ENCODE assay signal across 18 cellular contexts in genomic region chrX:150774798-150775568, GRCh38.
"Had no signal": no experiment of that assay in that cellular context is flagged by ENCODE, and none has a peak within 500 bp of the region (broad histone marks: within the 10 kb centered on the region; RNA-seq: fewer than 3 reads in every experiment).

No MANE protein-coding gene starts in this region.

- H3K9me3 Mint-ChIP-seq: activated naive CD8-positive, alpha-beta T cell treated with anti-CD3 and anti-CD28 coated beads, Interleukin-2, amount 50 U/mL, for 24 hours had no signal

- H3K27me3 ChIP-seq: ascending aorta, esophagus muscularis mucosa, hepatocyte, suprapubic skin, upper lobe of left lung had no signal

- H3K79me2 ChIP-seq: hepatocyte had no signal

- ATAC-seq: activated CD4-positive, CD25-positive, alpha-beta regulatory T cell treated with anti-CD3 and anti-CD28 coated beads, Interleukin-2, amount 50 U/mL, for 24 hours; activated naive CD8-positive, alpha-beta T cell treated with anti-CD3 and anti-CD28 coated beads, Interleukin-2, amount 50 U/mL, for 24 hours; left lobe of liver; naive thymus-derived CD4-positive, alpha-beta T cell had no signal

- H3K27me3 Mint-ChIP-seq: activated naive CD8-positive, alpha-beta T cell treated with anti-CD3 and anti-CD28 coated beads, Interleukin-2, amount 50 U/mL, for 24 hours; naive thymus-derived CD4-positive, alpha-beta T cell had no signal

- H2AFZ ChIP-seq: hepatocyte had no signal

- H3K4me3 Mint-ChIP-seq: activated naive CD8-positive, alpha-beta T cell treated with anti-CD3 and anti-CD28 coated beads, Interleukin-2, amount 50 U/mL, for 24 hours; naive thymus-derived CD4-positive, alpha-beta T cell had no signal

- H3K9me3 ChIP-seq: ascending aorta, esophagus muscularis mucosa, suprapubic skin, upper lobe of left lung had no signal

- H3K27ac ChIP-seq: ascending aorta, esophagus muscularis mucosa, hepatocyte, skin epidermis, suprapubic skin, upper lobe of left lung had no signal

- H3K4me3 ChIP-seq: ascending aorta, esophagus muscularis mucosa, hepatocyte, skin epidermis, suprapubic skin, upper lobe of left lung had no signal

- H3K4me2 ChIP-seq: hepatocyte had no signal

- H3K4me1 ChIP-seq: ascending aorta had no signal

- DNase-seq: activated CD4-positive, alpha-beta T cell treated with anti-CD3 and anti-CD28 coated beads, Interleukin-2, amount 50 U/mL, for 1 hour; activated CD8-positive, alpha-beta memory T cell treated with anti-CD3 and anti-CD28 coated beads for 24 hours; activated naive CD4-positive, alpha-beta T cell treated with Interleukin-2 at 50 U/mL for 16 hours; activated naive CD8-positive, alpha-beta T cell treated with anti-CD3 and anti-CD28 coated beads, Interleukin-2, amount 50 U/mL, for 24 hours; islet precursor cell; naive thymus-derived CD4-positive, alpha-beta T cell; stimulated activated CD4-positive, alpha-beta T cell treated with anti-CD3 and anti-CD28 coated beads, Interleukin-15, amount 100 ng/mL, for 24 hours; stimulated activated CD4-positive, alpha-beta T cell treated with anti-CD3 and anti-CD28 coated beads, Interleukin-4, amount 100 ng/mL, for 1 hour; stimulated activated naive CD4-positive, alpha-beta T cell treated with Interleukin-2 at 50 U/mL for 16 hours; T-helper 9 cell; upper lobe of left lung had no signal

- H3K27ac Mint-ChIP-seq: activated naive CD8-positive, alpha-beta T cell treated with anti-CD3 and anti-CD28 coated beads, Interleukin-2, amount 50 U/mL, for 24 hours; naive thymus-derived CD4-positive, alpha-beta T cell had no signal
